In genomic region chr19:4624733-4625362, GRCh38 we compare ENCODE assay signal across 1 cellular context.
TF ChIP-seq lines count a peak whose summit lies in the region.

No MANE protein-coding gene starts in this region.

TF ChIP-seq in HepG2, 621 proteins besides CTCF, POLR2A, EP300 and RAD21 (continued from another document and continues in another):
- TF ChIP-seq ZNF446 (CRISPR knock-in tag; IDR thresholded peaks at IDR 0.05), result no peak
- no peak for TF ChIP-seq TFDP2 (CRISPR knock-in tag; IDR thresholded peaks at IDR 0.05)
- no peak for TF ChIP-seq NFYC (CRISPR knock-in tag; IDR thresholded peaks at IDR 0.05)
- TF ChIP-seq MED13 (CRISPR knock-in tag; IDR thresholded peaks at IDR 0.05), result no peak
- no peak for TF ChIP-seq MTA3 (CRISPR knock-in tag; IDR thresholded peaks at IDR 0.05)
- TF ChIP-seq PHF5A (CRISPR knock-in tag; IDR thresholded peaks at IDR 0.05; ENCODE audit: low read depth, unreplicated experiment), result no peak
- TF ChIP-seq SOX6 (IDR thresholded peaks at IDR 0.05), result no peak
- TF ChIP-seq SOX6 (CRISPR knock-in tag; IDR thresholded peaks at IDR 0.05), result no peak; the same call in 1 of the 2 replicates
- no peak for TF ChIP-seq ZNF704 (CRISPR knock-in tag; IDR thresholded peaks at IDR 0.05; ENCODE audit: borderline replicate concordance)
- TF ChIP-seq SRY (CRISPR knock-in tag; IDR thresholded peaks at IDR 0.05), result no peak
- TF ChIP-seq ZNF280D (CRISPR knock-in tag; IDR thresholded peaks at IDR 0.05), result no peak
- TF ChIP-seq ZFP36L1 (CRISPR knock-in tag; IDR thresholded peaks at IDR 0.05), result no peak
- TF ChIP-seq ZNF777 (CRISPR knock-in tag; IDR thresholded peaks at IDR 0.05), result no peak
- no peak for TF ChIP-seq IKZF4 (CRISPR knock-in tag; IDR thresholded peaks at IDR 0.05; ENCODE audit: borderline replicate concordance, low read depth, not compliant biosample characterization)
- no peak for TF ChIP-seq ZNF800 (CRISPR knock-in tag; IDR thresholded peaks at IDR 0.05)
- TF ChIP-seq MLLT10 (CRISPR knock-in tag; IDR thresholded peaks at IDR 0.05), result no peak
- no peak for TF ChIP-seq ZNF441 (CRISPR knock-in tag; IDR thresholded peaks at IDR 0.05; ENCODE audit: borderline replicate concordance)
- TF ChIP-seq RXRB (CRISPR knock-in tag; IDR thresholded peaks at IDR 0.05; ENCODE audit: borderline replicate concordance), result peak; percentile 50; the same call in 1 of the 2 replicates
- no peak for TF ChIP-seq ZNF850 (CRISPR knock-in tag; conservative IDR thresholded peaks at IDR 0.05)
- no peak for TF ChIP-seq ZFP36 (IDR thresholded peaks at IDR 0.05; ENCODE audit: borderline replicate concordance, low read depth, low read length, partially characterized antibody)
- no peak for TF ChIP-seq PRPF4 (IDR thresholded peaks at IDR 0.05; ENCODE audit: low read depth, low read length, poor library complexity, severe bottlenecking)
- TF ChIP-seq ZNF124 (CRISPR knock-in tag; IDR thresholded peaks at IDR 0.05), result no peak
- no peak for TF ChIP-seq ZNF576 (CRISPR knock-in tag; IDR thresholded peaks at IDR 0.05)
- no peak for TF ChIP-seq KLF6 (CRISPR knock-in tag; IDR thresholded peaks at IDR 0.05)
- TF ChIP-seq AGO1 (IDR thresholded peaks at IDR 0.05; ENCODE audit: low read depth, low read length, poor library complexity, severe bottlenecking), result no peak
- no peak for TF ChIP-seq ZNF263 (CRISPR knock-in tag; IDR thresholded peaks at IDR 0.05)
- no peak for TF ChIP-seq NFATC3 (CRISPR knock-in tag; IDR thresholded peaks at IDR 0.05)
- no peak; the same call in 1 of the 2 replicates for TF ChIP-seq MIER3 (CRISPR knock-in tag; IDR thresholded peaks at IDR 0.05; ENCODE audit: borderline replicate concordance)
- no peak for TF ChIP-seq FOXC1 (CRISPR knock-in tag; IDR thresholded peaks at IDR 0.05; ENCODE audit: borderline replicate concordance)
- no peak for TF ChIP-seq ZNF562 (CRISPR knock-in tag; IDR thresholded peaks at IDR 0.05; ENCODE audit: borderline replicate concordance)
- TF ChIP-seq HBP1 (CRISPR knock-in tag; IDR thresholded peaks at IDR 0.05; ENCODE audit: low read depth), result no peak
- TF ChIP-seq MXD1 (CRISPR knock-in tag; IDR thresholded peaks at IDR 0.05), result no peak
- TF ChIP-seq TRIM22 (IDR thresholded peaks at IDR 0.05), result no peak
- no peak for TF ChIP-seq HOXA5 (CRISPR knock-in tag; IDR thresholded peaks at IDR 0.05)
- TF ChIP-seq PAWR (CRISPR knock-in tag; IDR thresholded peaks at IDR 0.05; ENCODE audit: borderline replicate concordance), result no peak
- peak; percentile 16; the same call in 1 of the 2 replicates for TF ChIP-seq TFAP4 (IDR thresholded peaks at IDR 0.05; ENCODE audit: borderline replicate concordance, low read depth)
- TF ChIP-seq ATF5 (CRISPR knock-in tag; IDR thresholded peaks at IDR 0.05; ENCODE audit: low read depth), result no peak
- no peak for TF ChIP-seq TBL1XR1 (IDR thresholded peaks at IDR 0.05; ENCODE audit: borderline replicate concordance, low read length, partially characterized antibody)
- no peak for TF ChIP-seq ZNF691 (CRISPR knock-in tag; IDR thresholded peaks at IDR 0.05; ENCODE audit: borderline replicate concordance, low read depth)
- TF ChIP-seq ZBTB20 (CRISPR knock-in tag; IDR thresholded peaks at IDR 0.05; ENCODE audit: borderline replicate concordance, low read depth), result no peak
- TF ChIP-seq ETV5 (CRISPR knock-in tag; IDR thresholded peaks at IDR 0.05; ENCODE audit: borderline replicate concordance), result peak; percentile 35; the same call in 1 of the 2 replicates
- TF ChIP-seq PHB2 (IDR thresholded peaks at IDR 0.05; ENCODE audit: partially characterized antibody), result no peak
- no peak for TF ChIP-seq ZBTB21 (CRISPR knock-in tag; IDR thresholded peaks at IDR 0.05)
- no peak for TF ChIP-seq ZNF776 (CRISPR knock-in tag; IDR thresholded peaks at IDR 0.05)
- TF ChIP-seq ZNF710 (CRISPR knock-in tag; IDR thresholded peaks at IDR 0.05; ENCODE audit: borderline replicate concordance), result no peak
- TF ChIP-seq TFDP1 (CRISPR knock-in tag; IDR thresholded peaks at IDR 0.05; ENCODE audit: borderline replicate concordance), result no peak
- TF ChIP-seq CERS6 (CRISPR knock-in tag; IDR thresholded peaks at IDR 0.05), result no peak
